Comparison of ENCODE assay signal across 11 cellular contexts in genomic region chr1:113058861-113059441, GRCh38. TPM values are rescaled to one million over a fixed set of nuclear protein-coding genes. Genes with fewer than 3 reads are reported as not detected.
DNase-seq lines count a peak whose midpoint lies in the region; ATAC-seq and TF ChIP-seq lines count a peak whose summit lies in the region.
"Had no signal": no experiment of that assay in that cellular context is flagged by ENCODE, and none has a peak within 500 bp of the region (broad histone marks: within the 10 kb centered on the region; RNA-seq: fewer than 3 reads in every experiment).

No MANE protein-coding gene starts in this region.

- no peak overlapping the region for H3K4me3 ChIP-seq in SK-N-SH (ENCODE audit: low read depth in 2 of 2, low read length in 1 of 2)
- H3K4me3 ChIP-seq in left ventricle myocardium inferior: no peak overlapping the region
- H3K4me3 ChIP-seq in spleen: no peak overlapping the region
- H3K4me3 ChIP-seq: upper lobe of left lung had no signal

- H3K27me3 ChIP-seq in SK-N-SH (ENCODE audit: insufficient read depth) (no peaks in the 10 kb centered on the region), left ventricle myocardium inferior (ENCODE audit: low read depth) (no peaks in the 10 kb centered on the region), spleen (replicated peaks in 1 of 7) (no peaks in the 10 kb centered on the region)
- H3K27me3 ChIP-seq: upper lobe of left lung had no signal

- TF ChIP-seq CTCF in SK-N-SH (IDR thresholded peaks at IDR 0.05) (no peak), left ventricle myocardium inferior (IDR thresholded peaks at IDR 0.05; ENCODE audit: borderline replicate concordance) (no peak), spleen (IDR thresholded peaks at IDR 0.05 in 8 of 11, conservative IDR thresholded peaks at IDR 0.05 in 3 of 11) (no peak)

- TF ChIP-seq POLR2A in spleen (IDR thresholded peaks at IDR 0.05): no peak

- no peaks in the 10 kb centered on the region for H3F3A ChIP-seq in SK-N-SH (replicated peaks; ENCODE audit: insufficient read depth)

- ATAC-seq in GM18858 (IDR thresholded peaks at IDR 0.05; ENCODE audit: unreplicated experiment): no peak
- ATAC-seq in stimulated activated naive CD8-positive, alpha-beta T cell treated with anti-CD3 and anti-CD28 coated beads, Interleukin-15, amount 100 ng/mL, for 72 hours: no peak
- ATAC-seq in GM18868 (IDR thresholded peaks at IDR 0.05; ENCODE audit: unreplicated experiment): no peak
- ATAC-seq: activated CD4-positive, alpha-beta T cell treated with anti-CD3 and anti-CD28 coated beads for 36 hours had no signal

- intact Hi-C loops in left ventricle myocardium inferior (cut with micrococcal nuclease): loop anchor here (5.0 kb wide), 1 partner anchor 187 kb away; no protein-coding TSS in a partner anchor
- intact Hi-C loops in spleen (cut with DNase I; ENCODE audit: low total_unique reads): no loop called here

- POLR2A ChIA-PET in SK-N-SH (lab: Yijun Ruan, JAX): interaction anchor here (0.9 to 3.9 kb wide), 2 partner anchors 14 to 103 kb away, joined by 5 to 20 read pairs; partner anchors contain the start of genes LRIG2 and SLC16A1

- H4K20me1 ChIP-seq in SK-N-SH (ENCODE audit: insufficient read depth): no peaks in the 10 kb centered on the region

- peak in 1 of 2 experiments; percentile 77; a peak in 2 of 4 replicates for TF ChIP-seq EP300 in SK-N-SH (IDR thresholded peaks at IDR 0.05; ENCODE audit: borderline replicate concordance in 1 of 2, low read depth in 1 of 2, low read length in 1 of 2)

- H3K4me2 ChIP-seq in SK-N-SH: no peak overlapping the region

- H3K27ac ChIP-seq in SK-N-SH (ENCODE audit: low read depth in 2 of 2, low read length in 1 of 2) (peak overlapping the region in 1 of 2 experiments; percentile 80; a peak in 2 of 4 replicates), left ventricle myocardium inferior (replicated peaks) (peak overlapping the region; percentile 41), spleen (peak overlapping the region in 6 of 8 donors; percentile 35 to 72 (median 60))
- H3K27ac ChIP-seq: upper lobe of left lung had no signal

- H3K9me3 ChIP-seq in SK-N-SH: no peaks in the 10 kb centered on the region
- H3K9me3 ChIP-seq in left ventricle myocardium inferior (replicated peaks): no peaks in the 10 kb centered on the region
- no peaks in the 10 kb centered on the region for H3K9me3 ChIP-seq in spleen
- H3K9me3 ChIP-seq: upper lobe of left lung had no signal

- H3K27ac Mint-ChIP-seq in stimulated activated naive CD8-positive, alpha-beta T cell treated with anti-CD3 and anti-CD28 coated beads, Interleukin-15, amount 100 ng/mL, for 72 hours: no peak overlapping the region
- H3K27ac Mint-ChIP-seq: activated CD4-positive, alpha-beta T cell treated with anti-CD3 and anti-CD28 coated beads for 36 hours had no signal

- H3K36me3 ChIP-seq in SK-N-SH (replicated peaks in 1 of 2; ENCODE audit: control insufficient read depth in 1 of 2, insufficient read depth in 2 of 2, low read length in 1 of 2) (no peaks in the 10 kb centered on the region), left ventricle myocardium inferior (no peaks in the 10 kb centered on the region), spleen (no peaks in the 10 kb centered on the region)
- H3K36me3 ChIP-seq: upper lobe of left lung had no signal

- peaks cover 4% of the 10 kb centered on the region for H3K4me1 Mint-ChIP-seq in stimulated activated naive CD8-positive, alpha-beta T cell treated with anti-CD3 and anti-CD28 coated beads, Interleukin-15, amount 100 ng/mL, for 72 hours
- H3K4me1 Mint-ChIP-seq: activated CD4-positive, alpha-beta T cell treated with anti-CD3 and anti-CD28 coated beads for 36 hours had no signal

- DNase-seq in NCI-H2227 treated with DMSO at 0.1 percent for 48 hours (lab: John Stamatoyannopoulos, UW) (peak; percentile 45), NCI-H2227 (lab: John Stamatoyannopoulos, UW; ENCODE audit: unreplicated experiment) (no peak), SK-N-SH (peak; percentile 79), left ventricle myocardium inferior (no peak), spleen (peak; percentile 79)
- DNase-seq in stimulated activated naive CD8-positive, alpha-beta T cell treated with anti-CD3 and anti-CD28 coated beads, Interleukin-15, amount 100 ng/mL, for 72 hours: no peak
- DNase-seq: activated CD4-positive, alpha-beta T cell treated with anti-CD3 and anti-CD28 coated beads for 36 hours; naive B cell; upper lobe of left lung had no signal

- TF ChIP-seq RAD21 in SK-N-SH (IDR thresholded peaks at IDR 0.05; ENCODE audit: low read length): peak; percentile 18; the same call in 1 of the 2 replicates

- no peaks in the 10 kb centered on the region for H3K79me2 ChIP-seq in SK-N-SH (ENCODE audit: insufficient read depth)

- no peak overlapping the region for H3K9ac ChIP-seq in SK-N-SH

- CTCF ChIA-PET in SK-N-SH (lab: Yijun Ruan, JAX): interaction anchor here (0.7 to 5.0 kb wide), 10 partner anchors 9 to 343 kb away, joined by 3 to 66 read pairs (median 6); partner anchors contain the start of genes LRIG2 and PPM1J

- H2AFZ ChIP-seq in SK-N-SH (ENCODE audit: low read depth): no peak overlapping the region

- H3K4me1 ChIP-seq in SK-N-SH (ENCODE audit: control insufficient read depth in 1 of 2, insufficient read depth in 2 of 2, low read depth in 1 of 2, low read length in 1 of 2): peaks cover 0 to 22% of the 10 kb centered on the region in 2 experiments; a peak in 1 of 4 replicates
- H3K4me1 ChIP-seq in left ventricle myocardium inferior: peaks cover 14% of the 10 kb centered on the region
- peaks cover 13 to 40% (median 27%) of the 10 kb centered on the region in 6 donors for H3K4me1 ChIP-seq in spleen

- H3K9me2 ChIP-seq in SK-N-SH: no peaks in the 10 kb centered on the region

- H3K4me3 Mint-ChIP-seq in stimulated activated naive CD8-positive, alpha-beta T cell treated with anti-CD3 and anti-CD28 coated beads, Interleukin-15, amount 100 ng/mL, for 72 hours: no peak overlapping the region
- H3K4me3 Mint-ChIP-seq: activated CD4-positive, alpha-beta T cell treated with anti-CD3 and anti-CD28 coated beads for 36 hours had no signal

- no peaks in the 10 kb centered on the region for H3K27me3 Mint-ChIP-seq in stimulated activated naive CD8-positive, alpha-beta T cell treated with anti-CD3 and anti-CD28 coated beads, Interleukin-15, amount 100 ng/mL, for 72 hours
- H3K27me3 Mint-ChIP-seq: activated CD4-positive, alpha-beta T cell treated with anti-CD3 and anti-CD28 coated beads for 36 hours; naive B cell had no signal

- WGBS in SK-N-SH (ENCODE audit: low lambda C conversion rate): 58% methylated on average over 3 of the region's 3 CpGs
- WGBS in spleen, 5 donors: 54 to 75% (median 65%) methylated on average over 3 of the region's 3 CpGs

- H3K9me3 Mint-ChIP-seq in stimulated activated naive CD8-positive, alpha-beta T cell treated with anti-CD3 and anti-CD28 coated beads, Interleukin-15, amount 100 ng/mL, for 72 hours: no peaks in the 10 kb centered on the region

TF ChIP-seq in SK-N-SH, 30 proteins besides CTCF, POLR2A, EP300 and RAD21 (continues in another document):
- TF ChIP-seq MXI1 (IDR thresholded peaks at IDR 0.05; ENCODE audit: low read depth, low read length) (peak; percentile 72; the same call in 1 of the 2 replicates), REST (IDR thresholded peaks at IDR 0.05; ENCODE audit: low read depth, low read length) (no peak), RFX5 (IDR thresholded peaks at IDR 0.05; ENCODE audit: low read length) (0 out of 2 replicates have a peak, but pooled peaks have one; percentile 32), POLR2AphosphoS5 (IDR thresholded peaks at IDR 0.05; ENCODE audit: low read depth, low read length) (no peak), MAX (IDR thresholded peaks at IDR 0.05; ENCODE audit: low read depth) (no peak), GATA2 (CRISPR knock-in tag; IDR thresholded peaks at IDR 0.05) (peak; percentile 76)
- TF ChIP-seq, protein P1, sequence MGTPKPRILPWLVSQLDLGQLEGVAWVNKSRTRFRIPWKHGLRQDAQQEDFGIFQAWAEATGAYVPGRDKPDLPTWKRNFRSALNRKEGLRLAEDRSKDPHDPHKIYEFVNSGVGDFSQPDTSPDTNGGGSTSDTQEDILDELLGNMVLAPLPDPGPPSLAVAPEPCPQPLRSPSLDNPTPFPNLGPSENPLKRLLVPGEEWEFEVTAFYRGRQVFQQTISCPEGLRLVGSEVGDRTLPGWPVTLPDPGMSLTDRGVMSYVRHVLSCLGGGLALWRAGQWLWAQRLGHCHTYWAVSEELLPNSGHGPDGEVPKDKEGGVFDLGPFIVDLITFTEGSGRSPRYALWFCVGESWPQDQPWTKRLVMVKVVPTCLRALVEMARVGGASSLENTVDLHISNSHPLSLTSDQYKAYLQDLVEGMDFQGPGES (IDR thresholded peaks at IDR 0.05; ENCODE audit: low read depth, low read length): no peak

RNA-seq across cellular contexts. Expression of gene LRIG2, which starts 14.0 kb away (rescaled TPM):
- polyA plus RNA-seq in SK-N-SH (2012; rRNA removed): 3.8 and 4.9 TPM in 2 replicates
- 2.1 and 2.7 TPM in 2 replicates for polyA plus RNA-seq in SK-N-SH (2012; cell fraction: cytosol; rRNA removed)
- polyA plus RNA-seq in SK-N-SH (2012; cell fraction: nucleus; rRNA removed): 9.2 and 16.5 TPM in 2 replicates
- 6.3 TPM for total RNA-seq in left ventricle myocardium inferior
- total RNA-seq in spleen: 10 to 100 TPM; 20.7 to 68.7 (median 23.7) TPM
- polyA plus RNA-seq in spleen: 1 to 10 TPM; 3.4 to 5.5 (median 4.3) TPM

Comparison
In these comparisons a context has a peak if more than half of its experiments do, and no peak if none do; other contexts are left out.
1. DNase-seq: peak in NCI-H2227 treated with DMSO at 0.1 percent for 48 hours (single experiment), SK-N-SH (single experiment) and spleen (single experiment); none in NCI-H2227 (single experiment), left ventricle myocardium inferior (single experiment) and stimulated activated naive CD8-positive, alpha-beta T cell treated with anti-CD3 and anti-CD28 coated beads, Interleukin-15, amount 100 ng/mL, for 72 hours (0 of 2).